Comparison of ENCODE assay signal across 11 cellular contexts in the genomic region with DNA sequence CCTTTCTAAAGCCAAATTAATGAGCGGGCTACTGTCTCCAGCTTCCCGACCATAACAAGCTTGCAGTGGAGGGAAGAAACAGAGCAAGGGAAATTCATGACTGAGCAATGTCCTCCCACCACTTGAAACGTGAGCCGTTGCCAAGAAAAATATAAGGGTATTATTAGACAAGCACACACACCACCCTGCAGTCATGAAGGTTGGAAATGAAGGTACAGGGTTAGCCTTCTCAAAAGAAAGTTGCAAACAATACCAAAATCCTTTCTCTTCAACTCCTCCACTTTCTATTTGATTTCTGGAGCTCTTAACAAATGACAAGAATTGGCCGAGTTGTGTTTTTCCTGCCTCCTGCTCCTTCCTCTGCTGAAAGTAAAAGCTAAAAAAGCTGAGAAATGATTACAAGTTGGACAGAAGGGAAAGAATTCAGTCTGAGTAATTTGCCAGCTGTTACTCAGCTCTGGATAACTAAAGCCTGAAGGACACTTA.
DNase-seq lines count a peak whose midpoint lies in the region; ATAC-seq and TF ChIP-seq lines count a peak whose summit lies in the region.
"Had no signal": no experiment of that assay in that cellular context is flagged by ENCODE, and none has a peak within 500 bp of the region (broad histone marks: within the 10 kb centered on the region; RNA-seq: fewer than 3 reads in every experiment).

No MANE protein-coding gene starts in this region.

- H3K27ac ChIP-seq in A673 (ENCODE audit: low read depth, low read length, poor library complexity, severe bottlenecking): no peak overlapping the region
- H3K27ac ChIP-seq in left lung: peak overlapping the region in 1 of 2 donors; percentile 27

- H3K4me3 Mint-ChIP-seq in MCF 10A (ENCODE audit: unreplicated experiment): peak overlapping the region; percentile 51
- H3K4me3 Mint-ChIP-seq: CD4-positive, CD25-positive, alpha-beta regulatory T cell had no signal

- POLR2A ChIA-PET in A673 (lab: Charles Lee; ENCODE audit: low non-redundant PET) (no interaction called here), MCF 10A (lab: Yijun Ruan, JAX) (interaction anchor here (0.6 kb wide), 1 partner anchor 145 kb away, joined by 3 read pairs; no protein-coding TSS in a partner anchor)

- TF ChIP-seq CTCF in A673 (conservative IDR thresholded peaks at IDR 0.05; ENCODE audit: low read depth, low read length) (no peak), MCF 10A (IDR thresholded peaks at IDR 0.05; ENCODE audit: unreplicated experiment) (no peak), left lung (IDR thresholded peaks at IDR 0.05) (no peak)

- BruUV-seq in A673 (replicated peaks; lab: Mats Ljungman, UMichigan) (no TSS peak), MCF 10A (replicated peaks; lab: Mats Ljungman, UMichigan) (no TSS peak)

- H3K36me3 Mint-ChIP-seq in MCF 10A (ENCODE audit: insufficient read depth, unreplicated experiment): no peaks in the 10 kb centered on the region
- H3K36me3 Mint-ChIP-seq: CD4-positive, CD25-positive, alpha-beta regulatory T cell had no signal

- H3K4me1 Mint-ChIP-seq in MCF 10A (ENCODE audit: insufficient read depth, unreplicated experiment): peaks cover 12% of the 10 kb centered on the region
- H3K4me1 Mint-ChIP-seq: CD4-positive, CD25-positive, alpha-beta regulatory T cell had no signal

- H3K27me3 ChIP-seq in A673 (replicated peaks; ENCODE audit: insufficient read depth, low read depth, low read length, poor library complexity): peaks cover 14% of the 10 kb centered on the region
- H3K27me3 ChIP-seq in left lung: no peaks in the 10 kb centered on the region

- H3K9me3 ChIP-seq in A673 (ENCODE audit: low read depth, low read length, poor library complexity, severe bottlenecking) (no peaks in the 10 kb centered on the region), left lung (no peaks in the 10 kb centered on the region)

- CTCF ChIA-PET in A673 (lab: Charles Lee) (no interaction called here), MCF 10A (lab: Yijun Ruan, JAX) (no interaction called here)

- H3K9me3 Mint-ChIP-seq in MCF 10A (ENCODE audit: unreplicated experiment): no peaks in the 10 kb centered on the region

- peaks cover 24% of the 10 kb centered on the region for H3K27me3 Mint-ChIP-seq in MCF 10A (ENCODE audit: insufficient read depth, unreplicated experiment)
- H3K27me3 Mint-ChIP-seq: CD4-positive, CD25-positive, alpha-beta regulatory T cell had no signal

- no peaks in the 10 kb centered on the region for H3K36me3 ChIP-seq in A673 (ENCODE audit: insufficient read depth, low read length, poor library complexity, severe bottlenecking)
- H3K36me3 ChIP-seq in left lung: no peaks in the 10 kb centered on the region

- ATAC-seq in left lung (peak; percentile 79), GM18870 (IDR thresholded peaks at IDR 0.05; ENCODE audit: unreplicated experiment) (no peak), GM18909 (IDR thresholded peaks at IDR 0.05; ENCODE audit: poor library complexity, unreplicated experiment) (no peak), GM18511 (IDR thresholded peaks at IDR 0.05; ENCODE audit: unreplicated experiment) (no peak)

- peak; percentile 29 for DNase-seq in A673 (ENCODE audit: low spot score)
- DNase-seq in NCI-H1105 (lab: John Stamatoyannopoulos, UW): peak; percentile 85
- peak; percentile 87 for DNase-seq in MCF 10A (ENCODE audit: unreplicated experiment)
- DNase-seq in left lung: no peak
- no peak for DNase-seq in CD1c-positive myeloid dendritic cell (ENCODE audit: extremely low spot score)
- DNase-seq: CD4-positive, CD25-positive, alpha-beta regulatory T cell; foreskin melanocyte; T-helper 1 cell had no signal

- H3K27ac Mint-ChIP-seq in MCF 10A (ENCODE audit: low read depth, unreplicated experiment): no peak overlapping the region
- H3K27ac Mint-ChIP-seq: CD4-positive, CD25-positive, alpha-beta regulatory T cell had no signal

- H3K4me1 ChIP-seq in A673 (ENCODE audit: insufficient read depth, low read length, poor library complexity, severe bottlenecking): no peaks in the 10 kb centered on the region
- peaks cover 0 to 7% of the 10 kb centered on the region in 2 donors for H3K4me1 ChIP-seq in left lung

- intact Hi-C loops in A673 (cut with micrococcal nuclease; ENCODE audit: unreplicated experiment) (no loop called here), MCF 10A (cut with micrococcal nuclease) (no loop called here), left lung (cut with DNase I) (no loop called here)

- H3K4me3 ChIP-seq in A673 (ENCODE audit: low read depth, low read length, poor library complexity, severe bottlenecking): no peak overlapping the region
- no peak overlapping the region for H3K4me3 ChIP-seq in left lung

Comparison
In these comparisons a context has a peak if more than half of its experiments do, and no peak if none do; other contexts are left out.
1. DNase-seq: peak in A673 (single experiment), NCI-H1105 (single experiment) and MCF 10A (single experiment); none in left lung (0 of 2) and CD1c-positive myeloid dendritic cell (single experiment).